ENCODE assay signal across 12 cellular contexts in the genomic region with DNA sequence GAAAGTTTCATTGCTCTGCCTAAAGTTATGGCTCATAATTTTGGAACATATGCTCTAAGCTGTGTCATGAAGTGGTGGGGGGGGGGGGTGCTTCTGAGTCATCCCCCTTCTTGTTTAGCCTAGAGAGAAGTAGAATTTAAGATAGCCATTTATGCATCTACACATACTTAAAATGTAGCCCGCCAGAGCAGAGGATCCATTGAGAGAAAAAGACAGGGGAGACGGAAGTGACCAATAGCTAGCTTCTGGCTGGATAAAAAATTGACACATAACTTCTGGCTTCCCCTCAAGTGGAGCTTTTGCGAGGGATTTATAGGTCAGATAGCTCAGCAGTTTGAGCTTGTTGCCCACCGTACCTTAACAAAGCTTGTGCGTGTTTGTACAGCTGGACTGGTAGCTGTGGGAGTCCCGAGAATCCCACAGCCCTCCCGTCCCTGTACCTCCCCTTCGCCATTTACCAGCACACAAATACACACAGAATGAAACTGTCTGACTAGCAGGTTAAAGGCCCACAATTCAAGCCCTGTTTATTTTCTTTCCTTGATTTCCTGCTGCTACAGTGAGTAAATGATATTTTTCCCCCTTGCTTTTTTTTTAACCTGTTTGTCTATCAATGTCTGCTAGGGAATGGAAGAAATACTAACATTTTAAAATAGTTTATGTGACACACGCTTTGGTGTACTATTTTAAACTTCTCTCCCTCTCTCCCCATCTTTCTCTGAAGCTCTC.
DNase-seq lines count a peak whose midpoint lies in the region; ATAC-seq and TF ChIP-seq lines count a peak whose summit lies in the region.
"Had no signal": no experiment of that assay in that cellular context is flagged by ENCODE, and none has a peak within 500 bp of the region (broad histone marks: within the 10 kb centered on the region; RNA-seq: fewer than 3 reads in every experiment).

No MANE protein-coding gene starts in this region.

- POLR2A ChIA-PET in AG04450 (lab: Yijun Ruan, JAX) = interaction anchor here (0.6 to 1.0 kb wide), 2 partner anchors 260 to 1559 kb away, joined by 4 to 5 read pairs; partner anchors contain the start of gene TWIST1

- CTCF ChIA-PET in AG04450 (lab: Charles Lee) = interaction anchor here (0.7 to 1.7 kb wide), 5 partner anchors 11 to 711 kb away, joined by 3 to 5 read pairs (median 3); no protein-coding TSS in a partner anchor

- no peaks in the 10 kb centered on the region for H3K36me3 ChIP-seq in MG63
- H3K36me3 ChIP-seq: heart left ventricle had no signal

- ATAC-seq in HG02840 (IDR thresholded peaks at IDR 0.05; ENCODE audit: low FRiP score, unreplicated experiment) = no peak
- ATAC-seq in HG02763 (IDR thresholded peaks at IDR 0.05; ENCODE audit: unreplicated experiment) = no peak
- ATAC-seq: activated T-helper 17 cell treated with anti-CD3 and anti-CD28 coated beads, Interleukin-2, amount 50 U/mL, for 72 hours had no signal

- H3K9me3 ChIP-seq in AG04450 (ENCODE audit: control insufficient read depth, insufficient read depth, low read length) (no peaks in the 10 kb centered on the region), MG63 (no peaks in the 10 kb centered on the region)
- H3K9me3 ChIP-seq: heart left ventricle had no signal

- H3K4me3 ChIP-seq in AG04450 (ENCODE audit: low read depth, low read length) (peak overlapping the region; percentile 44), MG63 (no peak overlapping the region), foreskin fibroblast (ENCODE audit: low read depth in 1 of 2, low read length in 2 of 2) (no peak overlapping the region)

- peak; percentile 53 for DNase-seq in AG04450 (ENCODE audit: low read depth, low spot score)
- DNase-seq in MG63 = peak; percentile 79
- peak; percentile 92 to 95 for DNase-seq in SHP77 (lab: John Stamatoyannopoulos, UW)
- DNase-seq in foreskin fibroblast = peak; percentile 42 to 85
- DNase-seq in ecto neural progenitor cell (ENCODE audit: low spot score) = no peak
- DNase-seq in SIG-M5 treated with dmso at 0.1 percent for 504 hours (lab: John Stamatoyannopoulos, UW; ENCODE audit: unreplicated experiment) = no peak
- DNase-seq: ACHN, heart left ventricle, NCI-H1048 had no signal

- peak overlapping the region; percentile 92 for H3K27ac ChIP-seq in AG04450 (ENCODE audit: low read depth, low read length)
- H3K27ac ChIP-seq: heart left ventricle had no signal

- H3K27me3 ChIP-seq in AG04450 (ENCODE audit: control insufficient read depth, insufficient read depth, low read length) (no peaks in the 10 kb centered on the region), MG63 (no peaks in the 10 kb centered on the region)
- H3K27me3 ChIP-seq: heart left ventricle had no signal

- TF ChIP-seq CTCF in AG04450 (IDR thresholded peaks at IDR 0.05; ENCODE audit: low read depth, low read length) = no peak
- no peak for TF ChIP-seq CTCF in foreskin fibroblast (IDR thresholded peaks at IDR 0.05; ENCODE audit: low read depth, low read length)

Comparison
In these comparisons a context has a peak if more than half of its experiments do, and no peak if none do; other contexts are left out.
1. DNase-seq: peak in AG04450 (single experiment), MG63 (single experiment), SHP77 (2 of 2) and foreskin fibroblast (2 of 2); none in ecto neural progenitor cell (single experiment) and SIG-M5 treated with dmso at 0.1 percent for 504 hours (single experiment).